5 cellular contexts compared by ENCODE assay signal in the genomic region with DNA sequence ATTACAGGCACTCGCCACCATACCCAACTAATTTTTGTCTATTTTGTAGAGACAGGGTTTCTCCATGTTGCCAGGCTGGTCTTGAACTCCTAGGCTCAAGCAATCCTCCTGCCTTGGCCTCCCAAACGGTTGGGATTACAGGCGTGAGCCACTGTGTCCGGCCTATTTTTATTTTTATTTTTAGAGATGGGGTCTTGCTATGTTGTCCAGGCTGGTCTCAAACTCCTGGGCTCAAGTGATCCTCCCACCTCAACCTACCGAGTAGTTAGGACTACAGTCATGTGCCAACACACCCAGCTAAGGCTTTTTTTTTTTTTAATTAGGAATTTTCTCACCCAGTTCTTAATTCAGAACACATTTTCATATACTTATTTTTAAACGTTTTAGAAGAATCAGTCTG. TPM values are rescaled to one million over a fixed set of nuclear protein-coding genes. Genes with fewer than 3 reads are reported as not detected.
DNase-seq lines count a peak whose midpoint lies in the region; ATAC-seq, FAIRE-seq and TF ChIP-seq lines count a peak whose summit lies in the region.
"Not testable (repeated sequence)": the region's sequence is repeated elsewhere in the genome, so short reads cannot be mapped to it uniquely, and the experiment has no call there.
"Had no signal": no experiment of that assay in that cellular context is flagged by ENCODE, and none has a peak within 500 bp of the region (broad histone marks: within the 10 kb centered on the region; RNA-seq: fewer than 3 reads in every experiment).

No MANE protein-coding gene starts in this region.

- 97% methylated on average over 6 of the region's 6 CpGs for WGBS in mammary epithelial cell (ENCODE audit: low coverage, missing lambda C conversion rate)
- 96% methylated on average over 6 of the region's 6 CpGs for WGBS in HepG2 (ENCODE audit: low lambda C conversion rate)

- POLR2A ChIA-PET in HEK293 (lab: Yijun Ruan, JAX) = interaction anchor here (0.6 to 1.2 kb wide), 4 partner anchors 9 to 163 kb away, joined by 3 read pairs; a partner anchor contains a TSS
- POLR2A ChIA-PET in HepG2 (lab: Yijun Ruan, JAX) = not testable (repeated sequence)

- not testable (repeated sequence) for H3K4me1 ChIP-seq in HEK293 (ENCODE audit: control insufficient read depth, insufficient read depth, low read length); mammary epithelial cell (ENCODE audit: insufficient read depth, low read length)
- H3K4me1 ChIP-seq in cardiac muscle cell (ENCODE audit: low read depth) (peaks cover 20% of the 10 kb centered on the region), HepG2 (ENCODE audit: insufficient read depth, low read length) (peaks cover 14% of the 10 kb centered on the region)

- intact Hi-C loops in mammary epithelial cell (cut with micrococcal nuclease) = not testable (repeated sequence)
- intact Hi-C loops in HepG2 (cut with micrococcal nuclease; ENCODE audit: unreplicated experiment) = loop anchor here (5.0 kb wide), 2 partner anchors 37 to 38 kb away; a partner anchor contains a TSS

- H3K27ac ChIP-seq in HEK293 (ENCODE audit: extremely low read depth, low read depth, low read length); mammary epithelial cell (ENCODE audit: insufficient read depth, low read depth, low read length); HepG2 (ENCODE audit: extremely low read length, insufficient read depth, low read length): not testable (repeated sequence)
- H3K27ac ChIP-seq in cardiac muscle cell = peak overlapping the region; percentile 86

- dilution Hi-C loops in mammary epithelial cell (cut with HindIII; ENCODE audit: low sequenced_read_pairs) = not testable (repeated sequence)

- H3K36me3 ChIP-seq in HEK293 (ENCODE audit: control insufficient read depth in 2 of 2, insufficient read depth in 1 of 2, low read length in 2 of 2) = peaks cover 0 to 24% of the 10 kb centered on the region in 2 experiments; a peak in 2 of 3 replicates
- not testable (repeated sequence) for H3K36me3 ChIP-seq in mammary epithelial cell (ENCODE audit: insufficient read depth, low read length); cardiac muscle cell; HepG2 (replicated peaks in 1 of 2; ENCODE audit: control insufficient read depth in 1 of 2, insufficient read depth in 2 of 2, low read length in 2 of 2)

- TSS peak; percentile 22 for BruUV-seq in mammary epithelial cell (replicated peaks; lab: Mats Ljungman, UMichigan)
- not testable (repeated sequence) for BruUV-seq in HepG2 (replicated peaks; lab: Mats Ljungman, UMichigan)

- H3K4me3 ChIP-seq in HEK293 (ENCODE audit: low read depth, low read length); mammary epithelial cell (replicated peaks in 1 of 3; ENCODE audit: insufficient read depth in 1 of 3, low read depth in 2 of 3, low read length in 3 of 3); cardiac muscle cell; HepG2 (replicated peaks in 1 of 3; ENCODE audit: insufficient read depth in 1 of 3, low read depth in 2 of 3, low read length in 3 of 3): not testable (repeated sequence)

- H3K79me2 ChIP-seq in mammary epithelial cell (ENCODE audit: insufficient read depth, low read length) = peaks cover 12% of the 10 kb centered on the region
- H3K79me2 ChIP-seq in HepG2 (ENCODE audit: insufficient read depth, low read length) = not testable (repeated sequence)

- not testable (repeated sequence) for DNase-seq in mammary epithelial cell; cardiac muscle cell (ENCODE audit: low read depth in 1 of 2, low spot score in 1 of 2); HepG2 (ENCODE audit: low spot score)

- TF ChIP-seq RAD21 in HepG2 (CRISPR knock-in tag; IDR thresholded peaks at IDR 0.05) = not testable (repeated sequence)

- not testable (repeated sequence) for H3K27me3 ChIP-seq in mammary epithelial cell (ENCODE audit: insufficient read depth, low read length); cardiac muscle cell; HepG2 (ENCODE audit: control insufficient read depth in 1 of 2, insufficient read depth in 2 of 2, low read length in 2 of 2)

- TF ChIP-seq CTCF in HEK293 (tag by site-specific recombination; IDR thresholded peaks at IDR 0.05); mammary epithelial cell (conservative IDR thresholded peaks at IDR 0.05 in 1 of 2, IDR thresholded peaks at IDR 0.05 in 1 of 2; ENCODE audit: extremely low read depth in 1 of 2, insufficient read depth in 1 of 2, low read depth in 1 of 2, low read length in 2 of 2); cardiac muscle cell (IDR thresholded peaks at IDR 0.05; ENCODE audit: low read depth, low read length); HepG2 (CRISPR knock-in tag; IDR thresholded peaks at IDR 0.05): not testable (repeated sequence)

- H3K4me2 ChIP-seq in mammary epithelial cell (ENCODE audit: insufficient read depth, low read depth, low read length); HepG2 (ENCODE audit: low read depth, low read length): not testable (repeated sequence)

- H4K20me1 ChIP-seq in mammary epithelial cell (ENCODE audit: insufficient read depth, low read length); HepG2 (ENCODE audit: insufficient read depth, low read length): not testable (repeated sequence)

- ATAC-seq in HepG2 = not testable (repeated sequence)

- H3K9me3 ChIP-seq in HEK293 (ENCODE audit: control insufficient read depth, insufficient read depth, low read depth, low read length); mammary epithelial cell (replicated peaks; ENCODE audit: insufficient read depth, low read length); cardiac muscle cell (ENCODE audit: low read depth): not testable (repeated sequence)
- peaks cover 13% of the 10 kb centered on the region for H3K9me3 ChIP-seq in HepG2 (ENCODE audit: low read length)

- TF ChIP-seq EP300 in HepG2 (IDR thresholded peaks at IDR 0.05; ENCODE audit: low read depth in 2 of 2, low read length in 2 of 2); HepG2 (CRISPR knock-in tag; IDR thresholded peaks at IDR 0.05; ENCODE audit: borderline replicate concordance): not testable (repeated sequence)

- not testable (repeated sequence) for H2AFZ ChIP-seq in mammary epithelial cell (ENCODE audit: low read depth, low read length); HepG2 (ENCODE audit: low read length)

- CTCF ChIA-PET in HEK293 (lab: Yijun Ruan, JAX) = interaction anchor here (0.6 to 2.4 kb wide), 3 partner anchors 10 to 140 kb away, joined by 3 to 6 read pairs (median 3); no protein-coding TSS in a partner anchor
- CTCF ChIA-PET in mammary epithelial cell (lab: Charles Lee; ENCODE audit: low non-redundant PET); HepG2 (lab: Yijun Ruan, JAX; ENCODE audit: low intra/inter-chr PET ratio, low total read pairs): not testable (repeated sequence)

- H3K9ac ChIP-seq in mammary epithelial cell (ENCODE audit: insufficient read depth, low read length); HepG2 (ENCODE audit: insufficient read depth, low read depth, low read length): not testable (repeated sequence)

- not testable (repeated sequence) for FAIRE-seq in HepG2 (lab: Jason Lieb, UNC)

- TF ChIP-seq POLR2A in HepG2 (IDR thresholded peaks at IDR 0.05; ENCODE audit: insufficient read depth in 1 of 2, low read depth in 2 of 2, low read length in 2 of 2) = not testable (repeated sequence)

- in situ Hi-C loops in mammary epithelial cell (cut with MboI; ENCODE audit: low sequenced_read_pairs in 2 of 2) = not testable (repeated sequence)
- in situ Hi-C loops in HepG2 (cut with HindIII; ENCODE audit: extremely low pct_ligation_motif_present, low pct_unique_long_range_greater_than_20kb) = loop anchor here (5.0 kb wide), 1 partner anchor 83 kb away; no protein-coding TSS in a partner anchor

RNA-seq across cellular contexts. Expression of a gene that starts 2.6 kb away (rescaled TPM):
- 10 to 100 TPM; 21.5 to 33.0 TPM for total RNA-seq in mammary epithelial cell
- polyA plus RNA-seq in mammary epithelial cell = 27.2 TPM
- 24.2 TPM for polyA minus RNA-seq in mammary epithelial cell
- total RNA-seq in cardiac muscle cell = 83.9 and 136 TPM in 2 replicates
- 121 and 157 TPM in 2 replicates for polyA plus RNA-seq in cardiac muscle cell
- 10.3 and 25.9 TPM in 2 replicates for total RNA-seq in HepG2 (2016; rRNA removed; fragmentation: Illumina TruSeq; extraction: Trizol)
- total RNA-seq in HepG2 (2016; cell fraction: cytosol; rRNA removed; fragmentation: Illumina TruSeq; extraction: Trizol; ENCODE audit: low read depth) = 8.7 and 12.1 TPM in 2 replicates
- 7.7 and 28.3 TPM in 2 replicates for total RNA-seq in HepG2 (2016; cell fraction: insoluble cytoplasmic fraction; rRNA removed; fragmentation: Illumina TruSeq; extraction: Trizol)
- 7.4 and 8.8 TPM in 2 replicates for total RNA-seq in HepG2 (2016; cell fraction: membrane; rRNA removed; fragmentation: Illumina TruSeq; extraction: Trizol)
- total RNA-seq in HepG2 (2016; cell fraction: nucleus; rRNA removed; fragmentation: Illumina TruSeq; extraction: Trizol) = 36.6 and 39.6 TPM in 2 replicates
- polyA plus RNA-seq in HepG2 (2011; rRNA removed) = 31.4 and 42.7 TPM in 2 replicates
- polyA plus RNA-seq in HepG2 (2011; cell fraction: cytosol; rRNA removed) = 22.8 and 35.4 TPM in 2 replicates
- polyA plus RNA-seq in HepG2 (2011; cell fraction: nucleus; rRNA removed) = 190 and 235 TPM in 2 replicates
- polyA plus RNA-seq in HepG2 (2012) = 15.9 and 23.9 TPM in 2 replicates
- polyA plus RNA-seq in HepG2 (2016; cell fraction: cytosol; fragmentation: Illumina TruSeq; extraction: Trizol; ENCODE audit: low read depth) = 6.6 and 8.6 TPM in 2 replicates
- polyA plus RNA-seq in HepG2 (2016; cell fraction: insoluble cytoplasmic fraction; fragmentation: Illumina TruSeq; extraction: Trizol; ENCODE audit: low read depth) = 8.4 and 9.9 TPM in 2 replicates
- 8.4 and 9.5 TPM in 2 replicates for polyA plus RNA-seq in HepG2 (2016; cell fraction: membrane; fragmentation: Illumina TruSeq; extraction: Trizol; ENCODE audit: low read depth)
- polyA plus RNA-seq in HepG2 (2016; cell fraction: nucleus; fragmentation: Illumina TruSeq; extraction: Trizol; ENCODE audit: insufficient read depth, low read depth) = 56.7 and 60.0 TPM in 2 replicates
- 88.8 and 105 TPM in 2 replicates for polyA minus RNA-seq in HepG2 (2011; rRNA and poly(A)+ RNA removed; ENCODE audit: low replicate concordance)
- 24.3 and 32.2 TPM in 2 replicates for polyA minus RNA-seq in HepG2 (2011; cell fraction: cytosol; rRNA and poly(A)+ RNA removed)
- 57.3 and 75.8 TPM in 2 replicates for polyA minus RNA-seq in HepG2 (2011; cell fraction: nucleus; rRNA and poly(A)+ RNA removed)

RNA-seq across cellular contexts. Expression of a gene that starts 34.4 kb away (rescaled TPM):
- total RNA-seq in mammary epithelial cell (under 1 TPM in 1 of 2 donors, not detected in 1; 0.68 TPM), cardiac muscle cell (0.18 TPM in 1 of 2 replicates, not detected in the other), HepG2 (2016; rRNA removed; fragmentation: Illumina TruSeq; extraction: Trizol) (0.44 and 1.2 TPM in 2 replicates)
- polyA plus RNA-seq in mammary epithelial cell (0.05 TPM), cardiac muscle cell (1.2 and 1.7 TPM in 2 replicates), HepG2 (2011; rRNA removed) (1.7 and 2.3 TPM in 2 replicates)
- polyA minus RNA-seq in mammary epithelial cell = not detected
- 0.81 and 1.1 TPM in 2 replicates for total RNA-seq in HepG2 (2016; cell fraction: cytosol; rRNA removed; fragmentation: Illumina TruSeq; extraction: Trizol; ENCODE audit: low read depth)
- 0.41 TPM in 1 of 2 replicates, not detected in the other for total RNA-seq in HepG2 (2016; cell fraction: insoluble cytoplasmic fraction; rRNA removed; fragmentation: Illumina TruSeq; extraction: Trizol)
- 0.46 and 1.8 TPM in 2 replicates for total RNA-seq in HepG2 (2016; cell fraction: membrane; rRNA removed; fragmentation: Illumina TruSeq; extraction: Trizol)
- total RNA-seq in HepG2 (2016; cell fraction: nucleus; rRNA removed; fragmentation: Illumina TruSeq; extraction: Trizol) = 0.81 and 1.6 TPM in 2 replicates
- 2.1 and 2.9 TPM in 2 replicates for polyA plus RNA-seq in HepG2 (2011; cell fraction: cytosol; rRNA removed)
- polyA plus RNA-seq in HepG2 (2011; cell fraction: nucleus; rRNA removed) = 4.0 and 4.5 TPM in 2 replicates
- 2.2 and 4.4 TPM in 2 replicates for polyA plus RNA-seq in HepG2 (2012)
- 0.86 and 1.1 TPM in 2 replicates for polyA plus RNA-seq in HepG2 (2016; cell fraction: cytosol; fragmentation: Illumina TruSeq; extraction: Trizol; ENCODE audit: low read depth)
- 0.42 and 1.8 TPM in 2 replicates for polyA plus RNA-seq in HepG2 (2016; cell fraction: insoluble cytoplasmic fraction; fragmentation: Illumina TruSeq; extraction: Trizol; ENCODE audit: low read depth)
- polyA plus RNA-seq in HepG2 (2016; cell fraction: membrane; fragmentation: Illumina TruSeq; extraction: Trizol; ENCODE audit: low read depth) = 0.38 and 1.1 TPM in 2 replicates
- 2.1 and 3.9 TPM in 2 replicates for polyA plus RNA-seq in HepG2 (2016; cell fraction: nucleus; fragmentation: Illumina TruSeq; extraction: Trizol; ENCODE audit: insufficient read depth, low read depth)
- 0.33 and 1.1 TPM in 2 replicates for polyA minus RNA-seq in HepG2 (2011; rRNA and poly(A)+ RNA removed; ENCODE audit: low replicate concordance)
- polyA minus RNA-seq in HepG2 (2011; cell fraction: cytosol; rRNA and poly(A)+ RNA removed) = 1.2 TPM in 1 of 2 replicates, not detected in the other
- 1.4 and 2.0 TPM in 2 replicates for polyA minus RNA-seq in HepG2 (2011; cell fraction: nucleus; rRNA and poly(A)+ RNA removed)
- polyA plus RNA-seq: CD8-positive, alpha-beta memory T cell had no signal

RNA-seq across cellular contexts. Expression of a gene that starts 56.2 kb away (rescaled TPM):
- total RNA-seq in mammary epithelial cell (10 to 100 TPM; 13.3 to 35.1 TPM), cardiac muscle cell (24.7 and 28.7 TPM in 2 replicates), HepG2 (2016; rRNA removed; fragmentation: Illumina TruSeq; extraction: Trizol) (13.3 and 16.8 TPM in 2 replicates)
- polyA plus RNA-seq in mammary epithelial cell (22.5 TPM), cardiac muscle cell (29.1 and 38.0 TPM in 2 replicates), HepG2 (2011; rRNA removed) (9.6 and 9.9 TPM in 2 replicates)
- polyA minus RNA-seq in mammary epithelial cell = 13.3 TPM
- 5.8 and 6.2 TPM in 2 replicates for total RNA-seq in HepG2 (2016; cell fraction: cytosol; rRNA removed; fragmentation: Illumina TruSeq; extraction: Trizol; ENCODE audit: low read depth)
- 10.7 and 12.4 TPM in 2 replicates for total RNA-seq in HepG2 (2016; cell fraction: insoluble cytoplasmic fraction; rRNA removed; fragmentation: Illumina TruSeq; extraction: Trizol)
- total RNA-seq in HepG2 (2016; cell fraction: membrane; rRNA removed; fragmentation: Illumina TruSeq; extraction: Trizol) = 9.4 and 12.2 TPM in 2 replicates
- 7.5 TPM in 2 replicates for total RNA-seq in HepG2 (2016; cell fraction: nucleus; rRNA removed; fragmentation: Illumina TruSeq; extraction: Trizol)
- 5.5 and 9.4 TPM in 2 replicates for polyA plus RNA-seq in HepG2 (2011; cell fraction: cytosol; rRNA removed)
- 19.1 and 20.9 TPM in 2 replicates for polyA plus RNA-seq in HepG2 (2011; cell fraction: nucleus; rRNA removed)
- polyA plus RNA-seq in HepG2 (2012) = 5.3 and 5.7 TPM in 2 replicates
- 6.8 and 7.0 TPM in 2 replicates for polyA plus RNA-seq in HepG2 (2016; cell fraction: cytosol; fragmentation: Illumina TruSeq; extraction: Trizol; ENCODE audit: low read depth)
- 16.4 and 17.7 TPM in 2 replicates for polyA plus RNA-seq in HepG2 (2016; cell fraction: insoluble cytoplasmic fraction; fragmentation: Illumina TruSeq; extraction: Trizol; ENCODE audit: low read depth)
- polyA plus RNA-seq in HepG2 (2016; cell fraction: membrane; fragmentation: Illumina TruSeq; extraction: Trizol; ENCODE audit: low read depth) = 10.7 and 11.7 TPM in 2 replicates
- polyA plus RNA-seq in HepG2 (2016; cell fraction: nucleus; fragmentation: Illumina TruSeq; extraction: Trizol; ENCODE audit: insufficient read depth, low read depth) = 17.6 and 20.8 TPM in 2 replicates
- polyA minus RNA-seq in HepG2 (2011; rRNA and poly(A)+ RNA removed; ENCODE audit: low replicate concordance) = 13.1 and 33.4 TPM in 2 replicates
- polyA minus RNA-seq in HepG2 (2011; cell fraction: cytosol; rRNA and poly(A)+ RNA removed) = 2.3 and 3.9 TPM in 2 replicates
- polyA minus RNA-seq in HepG2 (2011; cell fraction: nucleus; rRNA and poly(A)+ RNA removed) = 6.1 and 9.5 TPM in 2 replicates

RNA-seq across cellular contexts. Expression of a gene that starts 56.3 kb away (rescaled TPM):
- total RNA-seq in mammary epithelial cell (10 to 100 TPM; 66.8 to 100.0 TPM), cardiac muscle cell (88.8 and 117 TPM in 2 replicates), HepG2 (2016; rRNA removed; fragmentation: Illumina TruSeq; extraction: Trizol) (80.7 and 83.1 TPM in 2 replicates)
- polyA plus RNA-seq in mammary epithelial cell (65.1 TPM), cardiac muscle cell (130 and 156 TPM in 2 replicates), HepG2 (2011; rRNA removed) (49.9 and 56.1 TPM in 2 replicates)
- 38.8 TPM for polyA minus RNA-seq in mammary epithelial cell
- total RNA-seq in HepG2 (2016; cell fraction: cytosol; rRNA removed; fragmentation: Illumina TruSeq; extraction: Trizol; ENCODE audit: low read depth) = 25.6 and 30.2 TPM in 2 replicates
- total RNA-seq in HepG2 (2016; cell fraction: insoluble cytoplasmic fraction; rRNA removed; fragmentation: Illumina TruSeq; extraction: Trizol) = 80.2 and 88.4 TPM in 2 replicates
- 35.6 and 40.8 TPM in 2 replicates for total RNA-seq in HepG2 (2016; cell fraction: membrane; rRNA removed; fragmentation: Illumina TruSeq; extraction: Trizol)
- 38.1 and 49.9 TPM in 2 replicates for total RNA-seq in HepG2 (2016; cell fraction: nucleus; rRNA removed; fragmentation: Illumina TruSeq; extraction: Trizol)
- polyA plus RNA-seq in HepG2 (2011; cell fraction: cytosol; rRNA removed) = 34.1 and 52.6 TPM in 2 replicates
- 142 and 154 TPM in 2 replicates for polyA plus RNA-seq in HepG2 (2011; cell fraction: nucleus; rRNA removed)
- 34.7 and 59.7 TPM in 2 replicates for polyA plus RNA-seq in HepG2 (2012)
- 20.9 and 21.7 TPM in 2 replicates for polyA plus RNA-seq in HepG2 (2016; cell fraction: cytosol; fragmentation: Illumina TruSeq; extraction: Trizol; ENCODE audit: low read depth)
- polyA plus RNA-seq in HepG2 (2016; cell fraction: insoluble cytoplasmic fraction; fragmentation: Illumina TruSeq; extraction: Trizol; ENCODE audit: low read depth) = 76.4 and 82.0 TPM in 2 replicates
- polyA plus RNA-seq in HepG2 (2016; cell fraction: membrane; fragmentation: Illumina TruSeq; extraction: Trizol; ENCODE audit: low read depth) = 22.9 and 31.4 TPM in 2 replicates
- 69.3 and 92.4 TPM in 2 replicates for polyA plus RNA-seq in HepG2 (2016; cell fraction: nucleus; fragmentation: Illumina TruSeq; extraction: Trizol; ENCODE audit: insufficient read depth, low read depth)
- 45.6 and 94.4 TPM in 2 replicates for polyA minus RNA-seq in HepG2 (2011; rRNA and poly(A)+ RNA removed; ENCODE audit: low replicate concordance)
- 17.8 and 18.0 TPM in 2 replicates for polyA minus RNA-seq in HepG2 (2011; cell fraction: cytosol; rRNA and poly(A)+ RNA removed)
- polyA minus RNA-seq in HepG2 (2011; cell fraction: nucleus; rRNA and poly(A)+ RNA removed) = 29.1 and 32.6 TPM in 2 replicates
